ENCODE assay signal across 8 cellular contexts in the genomic region with DNA sequence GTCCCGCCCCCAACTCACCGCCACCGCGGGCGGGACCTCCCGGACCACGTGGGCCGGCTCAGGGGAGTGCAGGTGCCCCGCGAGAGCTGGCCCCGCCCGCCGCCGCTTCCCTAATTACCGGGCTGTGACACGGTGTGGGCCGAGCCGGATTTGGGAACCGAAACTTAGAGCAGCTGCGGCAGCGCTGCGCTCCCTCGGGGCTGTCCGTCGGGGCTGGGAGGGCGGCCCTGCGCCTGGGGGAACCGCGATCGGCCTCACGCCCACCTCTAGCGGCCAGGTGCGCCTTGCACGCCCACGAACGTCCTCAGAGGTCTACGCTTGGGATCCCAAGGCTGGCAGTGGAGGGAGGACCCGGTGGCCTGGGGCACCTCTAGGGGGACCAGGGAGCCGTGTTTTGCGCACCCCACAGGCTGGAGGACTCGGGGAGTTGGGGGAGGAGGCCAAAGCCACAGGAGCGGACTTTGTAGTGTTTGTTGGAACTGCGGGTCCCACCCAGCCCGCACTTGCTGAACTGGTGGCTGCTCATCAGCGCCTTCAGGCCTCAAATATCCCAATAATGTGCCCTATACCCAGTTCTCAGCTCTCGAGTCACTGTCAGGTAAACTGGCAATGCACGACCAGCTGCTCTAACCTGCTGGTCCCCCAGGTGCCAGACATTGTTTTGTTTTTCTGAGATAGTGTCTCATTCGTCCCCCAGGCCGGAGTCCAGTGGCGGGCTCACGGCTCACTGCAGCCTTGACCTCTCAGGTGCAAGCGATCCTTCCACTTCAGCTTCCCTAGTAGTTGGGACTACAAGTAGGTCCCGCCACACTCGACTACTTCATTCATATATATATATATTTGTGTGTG. TPM values are rescaled to one million over a fixed set of nuclear protein-coding genes. Genes with fewer than 3 reads are reported as not detected.
A peak's percentile ranks its signal among the peaks of the same experiment; 100 is the strongest.
DNase-seq lines count a peak whose midpoint lies in the region; ATAC-seq and TF ChIP-seq lines count a peak whose summit lies in the region.

No MANE protein-coding gene starts in this region.

- H3K9me3 ChIP-seq in RWPE2 (ENCODE audit: severe bottlenecking) = no peaks in the 10 kb centered on the region

- DNase-seq in DMS 273 treated with DMSO at 0.1 percent for 48 hours (lab: John Stamatoyannopoulos, UW) (peak; percentile 28), HK-2 (ENCODE audit: unreplicated experiment) (peak; percentile 79), RWPE2 (ENCODE audit: low spot score) (peak; percentile 83), left cardiac atrium (peak; percentile 82), retinal pigment epithelial cell (ENCODE audit: low read depth) (no peak), globus pallidus (ENCODE audit: low spot score) (no peak)
- peak; percentile 76 for DNase-seq in activated naive CD4-positive, alpha-beta T cell treated with Interleukin-2 at 50 U/mL for 16 hours

- H3K27ac ChIP-seq in RWPE2 (ENCODE audit: poor library complexity, severe bottlenecking) = peak overlapping the region; percentile 73

- ATAC-seq in GM19463 (IDR thresholded peaks at IDR 0.05; ENCODE audit: unreplicated experiment) = peak; percentile 71
- peak; percentile 64 for ATAC-seq in RWPE2 (ENCODE audit: low read depth)
- peak; percentile 33 to 43 for ATAC-seq in left cardiac atrium

- TF ChIP-seq CTCF in RWPE2 (IDR thresholded peaks at IDR 0.05; ENCODE audit: poor library complexity, severe bottlenecking) (peak; percentile 32), retinal pigment epithelial cell (conservative IDR thresholded peaks at IDR 0.05; ENCODE audit: low read depth, low read length) (peak; percentile 18)

- H3K4me1 ChIP-seq in RWPE2 (ENCODE audit: insufficient read depth, poor library complexity, severe bottlenecking) = peaks cover 20% of the 10 kb centered on the region

- H3K36me3 ChIP-seq in RWPE2 (ENCODE audit: low read depth) = 0 out of 2 replicates have a peak, but pooled peaks cover 2% of the 10 kb centered on the region

- no peaks in the 10 kb centered on the region for H3K27me3 ChIP-seq in RWPE2 (ENCODE audit: insufficient read depth, poor library complexity, severe bottlenecking)

- intact Hi-C loops in left cardiac atrium (cut with DNase I) = no loop called here

- H3K4me3 ChIP-seq in RWPE2 (ENCODE audit: severe bottlenecking) (peak overlapping the region; percentile 96), retinal pigment epithelial cell (ENCODE audit: low read length) (peak overlapping the region; percentile 35)

RNA-seq across cellular contexts. Expression of gene NADK, which starts 0.8 kb away (rescaled TPM):
- total RNA-seq in left cardiac atrium = 10 to 100 TPM; 39.4 to 53.9 TPM

RNA-seq across cellular contexts. Expression of gene CDK11A, which starts 54.9 kb away (rescaled TPM):
- 10 to 100 TPM; 19.1 to 21.1 TPM for total RNA-seq in left cardiac atrium

Comparison
In these comparisons a context has a peak if more than half of its experiments do, and no peak if none do; other contexts are left out.
1. DNase-seq: peak in DMS 273 treated with DMSO at 0.1 percent for 48 hours (single experiment), HK-2 (single experiment), RWPE2 (single experiment), activated naive CD4-positive, alpha-beta T cell treated with Interleukin-2 at 50 U/mL for 16 hours (single experiment) and left cardiac atrium (single experiment); none in retinal pigment epithelial cell (single experiment) and globus pallidus (single experiment).
2. Peak in every context shown above with its lines, with median percentiles within 50 percentile points of each other: ATAC-seq.